13 cellular contexts compared by ENCODE assay signal in the genomic region with DNA sequence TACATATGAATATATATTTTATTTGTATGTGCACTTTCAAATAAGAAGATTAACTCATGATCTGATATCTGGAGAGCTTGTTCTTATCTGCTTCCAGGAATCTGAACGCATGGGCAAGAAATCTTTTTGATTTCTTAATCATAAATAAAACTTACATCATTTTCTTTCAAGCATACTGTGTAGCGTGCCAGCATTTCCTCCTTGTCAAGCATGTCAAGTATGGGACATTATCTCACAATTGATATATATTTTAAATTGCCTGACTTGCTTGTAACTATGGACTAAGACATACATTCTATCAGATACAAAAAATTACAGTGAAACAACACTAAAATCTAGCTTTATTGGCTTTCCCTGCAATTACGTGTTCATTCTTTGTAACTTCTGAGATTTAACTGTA.
DNase-seq lines count a peak whose midpoint lies in the region; ATAC-seq and TF ChIP-seq lines count a peak whose summit lies in the region.
"Had no signal": no experiment of that assay in that cellular context is flagged by ENCODE, and none has a peak within 500 bp of the region (broad histone marks: within the 10 kb centered on the region; RNA-seq: fewer than 3 reads in every experiment).

No MANE protein-coding gene starts in this region.

- H3K27me3 ChIP-seq in A673 (replicated peaks; ENCODE audit: insufficient read depth, low read depth, low read length, poor library complexity), result no peaks in the 10 kb centered on the region

- H3K36me3 ChIP-seq in A673 (ENCODE audit: insufficient read depth, low read length, poor library complexity, severe bottlenecking) (no peaks in the 10 kb centered on the region), SK-N-MC (ENCODE audit: insufficient read depth, low read length) (no peaks in the 10 kb centered on the region)

- DNase-seq in A673 (ENCODE audit: low spot score) (peak; percentile 32), LNCaP clone FGC (ENCODE audit: low read depth) (peak; percentile 22), SK-N-MC (ENCODE audit: low read depth, low spot score) (peak; percentile 16), iris pigment epithelial cell (ENCODE audit: low read depth) (peak; percentile 35), cerebellum (ENCODE audit: low spot score) (no peak), T-cell (no peak), DMS79 treated with DMSO at 0.1 percent for 48 hours (lab: John Stamatoyannopoulos, UW) (no peak)
- no peak for DNase-seq in stimulated activated naive CD8-positive, alpha-beta T cell treated with anti-CD3 and anti-CD28 coated beads, Interleukin-15, amount 100 ng/mL, for 72 hours
- DNase-seq: Caco-2; CD8-positive, alpha-beta memory T cell; DMS53 had no signal

- intact Hi-C loops in A673 (cut with micrococcal nuclease; ENCODE audit: unreplicated experiment), result no loop called here

- CTCF ChIA-PET in A673 (lab: Charles Lee), result no interaction called here
- CTCF ChIA-PET in T-cell (lab: Charles Lee), result no interaction called here

- peak overlapping the region; percentile 46 for H3K27ac ChIP-seq in A673 (ENCODE audit: low read depth, low read length, poor library complexity, severe bottlenecking)
- H3K27ac ChIP-seq in SK-N-MC, result no peak overlapping the region

- BruUV-seq in A673 (replicated peaks; lab: Mats Ljungman, UMichigan), result no TSS peak

- peaks cover 5% of the 10 kb centered on the region for H3K9me3 ChIP-seq in A673 (ENCODE audit: low read depth, low read length, poor library complexity, severe bottlenecking)
- H3K9me3 ChIP-seq in SK-N-MC (ENCODE audit: low read depth, low read length), result no peaks in the 10 kb centered on the region
- H3K9me3 ChIP-seq: Caco-2 had no signal

- ATAC-seq in stimulated activated naive CD8-positive, alpha-beta T cell treated with anti-CD3 and anti-CD28 coated beads, Interleukin-15, amount 100 ng/mL, for 72 hours, result no peak
- no peak for ATAC-seq in T-cell (replicated peaks in 1 of 4)
- ATAC-seq: GM12878 had no signal

- H3K4me1 ChIP-seq in A673 (ENCODE audit: insufficient read depth, low read length, poor library complexity, severe bottlenecking), result peaks cover 12% of the 10 kb centered on the region
- H3K4me1 ChIP-seq: Caco-2 had no signal

- H3K27me3 Mint-ChIP-seq in stimulated activated naive CD8-positive, alpha-beta T cell treated with anti-CD3 and anti-CD28 coated beads, Interleukin-15, amount 100 ng/mL, for 72 hours, result no peaks in the 10 kb centered on the region
- no peaks in the 10 kb centered on the region for H3K27me3 Mint-ChIP-seq in T-cell
- H3K27me3 Mint-ChIP-seq: CD8-positive, alpha-beta memory T cell had no signal

- H3K9me3 Mint-ChIP-seq in stimulated activated naive CD8-positive, alpha-beta T cell treated with anti-CD3 and anti-CD28 coated beads, Interleukin-15, amount 100 ng/mL, for 72 hours, result peaks cover 6 to 8% of the 10 kb centered on the region in 2 donors
- peaks cover 8 to 14% (median 9%) of the 10 kb centered on the region in 3 donors for H3K9me3 Mint-ChIP-seq in T-cell

- TF ChIP-seq CTCF in A673 (conservative IDR thresholded peaks at IDR 0.05; ENCODE audit: low read depth, low read length) (no peak), LNCaP clone FGC (IDR thresholded peaks at IDR 0.05; ENCODE audit: control insufficient read depth, extremely low read depth, insufficient read depth) (no peak)

- no peak overlapping the region for H3K27ac Mint-ChIP-seq in stimulated activated naive CD8-positive, alpha-beta T cell treated with anti-CD3 and anti-CD28 coated beads, Interleukin-15, amount 100 ng/mL, for 72 hours
- no peak overlapping the region for H3K27ac Mint-ChIP-seq in T-cell
- H3K27ac Mint-ChIP-seq: CD14-positive monocyte; CD8-positive, alpha-beta memory T cell had no signal

- POLR2A ChIA-PET in A673 (lab: Charles Lee; ENCODE audit: low non-redundant PET), result no interaction called here
- POLR2A ChIA-PET in T-cell (lab: Charles Lee), result no interaction called here

- H3K4me3 Mint-ChIP-seq in stimulated activated naive CD8-positive, alpha-beta T cell treated with anti-CD3 and anti-CD28 coated beads, Interleukin-15, amount 100 ng/mL, for 72 hours, result no peak overlapping the region
- H3K4me3 Mint-ChIP-seq in T-cell, result no peak overlapping the region
- H3K4me3 Mint-ChIP-seq: CD14-positive monocyte; CD8-positive, alpha-beta memory T cell had no signal

- H3K4me3 ChIP-seq in A673 (ENCODE audit: low read depth, low read length, poor library complexity, severe bottlenecking) (no peak overlapping the region), LNCaP clone FGC (ENCODE audit: low read depth, low read length) (no peak overlapping the region), SK-N-MC (no peak overlapping the region)
- H3K4me3 ChIP-seq: GM12878 had no signal

- H3K9ac ChIP-seq in SK-N-MC (ENCODE audit: insufficient read length), result no peak overlapping the region

- H3K4me1 Mint-ChIP-seq in stimulated activated naive CD8-positive, alpha-beta T cell treated with anti-CD3 and anti-CD28 coated beads, Interleukin-15, amount 100 ng/mL, for 72 hours, result no peaks in the 10 kb centered on the region
- no peaks in the 10 kb centered on the region for H3K4me1 Mint-ChIP-seq in T-cell
- H3K4me1 Mint-ChIP-seq: CD14-positive monocyte; CD8-positive, alpha-beta memory T cell had no signal

- H3K36me3 Mint-ChIP-seq in T-cell, result no peaks in the 10 kb centered on the region
- H3K36me3 Mint-ChIP-seq: CD14-positive monocyte; CD8-positive, alpha-beta memory T cell had no signal

Comparison
In these comparisons a context has a peak if more than half of its experiments do, and no peak if none do; other contexts are left out.
1. DNase-seq: peak in A673 (single experiment), LNCaP clone FGC (single experiment), SK-N-MC (single experiment) and iris pigment epithelial cell (single experiment); none in stimulated activated naive CD8-positive, alpha-beta T cell treated with anti-CD3 and anti-CD28 coated beads, Interleukin-15, amount 100 ng/mL, for 72 hours (0 of 2), cerebellum (single experiment), T-cell (0 of 34) and DMS79 treated with DMSO at 0.1 percent for 48 hours (single experiment).